In genomic region chr17:44899074-44899782, GRCh38 we compare ENCODE assay signal across 8 cellular contexts. TPM values are rescaled to one million over a fixed set of nuclear protein-coding genes. Genes with fewer than 3 reads are reported as not detected.
DNase-seq lines count a peak whose midpoint lies in the region; ATAC-seq, FAIRE-seq and TF ChIP-seq lines count a peak whose summit lies in the region.

Gene EFTUD2 (minus strand): TSS chr17:44899445. CDS start chr17:44894521, 4,924 bp downstream.

- ATAC-seq in GM19025 (IDR thresholded peaks at IDR 0.05; ENCODE audit: low read depth, unreplicated experiment), result peak; percentile 64
- peak; percentile 66 for ATAC-seq in HG03342 (IDR thresholded peaks at IDR 0.05; ENCODE audit: unreplicated experiment)

- peak; percentile 93 for FAIRE-seq in keratinocyte (lab: Jason Lieb, UNC)

- H3K9ac ChIP-seq in keratinocyte (ENCODE audit: control insufficient read depth, extremely low read depth, insufficient read depth, low read length), result peak within 1 kb of the TSS; percentile 99

- H3K27ac ChIP-seq in keratinocyte (ENCODE audit: control insufficient read depth, insufficient read depth, low read length), result peak within 1 kb of the TSS; percentile 99

- peaks cover 12% of the 10 kb centered on the region for H3K4me1 ChIP-seq in keratinocyte (ENCODE audit: control insufficient read depth, extremely low read depth, insufficient read depth, low read length)

- peak within 1 kb of the TSS; percentile 69 to 98 (median 92) for H3K4me3 ChIP-seq in keratinocyte (ENCODE audit: control insufficient read depth in 2 of 3, extremely low read depth in 1 of 3, insufficient read depth in 2 of 3, low read depth in 1 of 3, low read length in 3 of 3)

- no peaks in the 10 kb centered on the region for H4K20me1 ChIP-seq in keratinocyte (ENCODE audit: control insufficient read depth, extremely low read depth, insufficient read depth, low read length)

- no peaks in the 10 kb centered on the region for H3K27me3 ChIP-seq in keratinocyte (ENCODE audit: control insufficient read depth, extremely low read depth, insufficient read depth, low read length)

- DNase-seq in ACHN (peak; percentile 90), NCI-H460 (ENCODE audit: extremely low read depth, low read depth) (peak; percentile 86), cerebellar cortex (ENCODE audit: low spot score) (peak; percentile 87), keratinocyte (ENCODE audit: low read depth, low spot score) (peak; percentile 53)
- DNase-seq in activated CD4-positive, CD25-positive, alpha-beta regulatory T cell treated with anti-CD3 and anti-CD28 coated beads, Interleukin-2, amount 50 U/mL, for 72 hours, result peak; percentile 91
- DNase-seq in stimulated activated CD4-positive, alpha-beta T cell treated with anti-CD3 and anti-CD28 coated beads, Interleukin-15, amount 100 ng/mL, for 1 hour (ENCODE audit: low read depth in 1 of 2, low spot score in 1 of 2), result peak; percentile 87

- peak within 1 kb of the TSS; percentile 96 for H2AFZ ChIP-seq in keratinocyte (ENCODE audit: control insufficient read depth, low read length)

- peaks cover 3 to 5% of the 10 kb centered on the region in 2 experiments for H3K36me3 ChIP-seq in keratinocyte (ENCODE audit: control insufficient read depth in 2 of 2, extremely low read depth in 1 of 2, insufficient read depth in 2 of 2, low read length in 2 of 2)

- no peaks in the 10 kb centered on the region for H3K9me3 ChIP-seq in keratinocyte (ENCODE audit: control insufficient read depth, low read depth, low read length)

- in situ Hi-C loops in ACHN (cut with HindIII; ENCODE audit: low pct_ligation_motif_present, low pct_unique_long_range_greater_than_20kb, low sequenced_read_pairs), result no loop called here

- H3K4me2 ChIP-seq in keratinocyte (ENCODE audit: control insufficient read depth, extremely low read depth, insufficient read depth, low read depth, low read length), result peak within 1 kb of the TSS; percentile 98

- dilution Hi-C loops in keratinocyte (cut with MboI; ENCODE audit: extremely low pct_ligation_motif_present, low sequenced_read_pairs), result no loop called here

- no peak for TF ChIP-seq CTCF in keratinocyte (optimal IDR thresholded peaks at IDR 0.05 in 1 of 3, IDR thresholded peaks at IDR 0.05 in 1 of 3, conservative IDR thresholded peaks at IDR 0.05 in 1 of 3; ENCODE audit: extremely low read depth in 1 of 3, insufficient read depth in 2 of 3, low read length in 3 of 3)

- no peaks in the 10 kb centered on the region for H3K9me1 ChIP-seq in keratinocyte (ENCODE audit: control insufficient read depth, extremely low read depth, insufficient read depth, low read length)

- peaks cover 47% of the 10 kb centered on the region for H3K79me2 ChIP-seq in keratinocyte (ENCODE audit: control insufficient read depth, insufficient read depth, low read length)

RNA-seq across cellular contexts. Expression of gene EFTUD2, which starts in this region (rescaled TPM):
- total RNA-seq in NCI-H460 (2014; rRNA removed; shearing (Covaris generic)), result 112 and 137 TPM in 2 replicates
- polyA plus RNA-seq in NCI-H460 (2014; cell fraction: nucleus; rRNA removed), result 107 and 148 TPM in 2 replicates
- polyA plus RNA-seq in keratinocyte, result 91.5 to 160 TPM (median 153 TPM) in 3 replicates
- 103 TPM for polyA plus RNA-seq in keratinocyte (2011; ENCODE audit: low read depth)
- polyA plus RNA-seq in keratinocyte (2011; cell fraction: cytosol; rRNA removed), result 76.2 and 96.0 TPM in 2 replicates
- polyA plus RNA-seq in keratinocyte (2011; cell fraction: nucleus; rRNA removed), result 131 and 154 TPM in 2 replicates
- 43.3 and 123 TPM in 2 replicates for polyA plus RNA-seq in keratinocyte (2012; ENCODE audit: low replicate concordance)
- polyA minus RNA-seq in keratinocyte, result 182 to 299 TPM (median 222 TPM) in 3 replicates
- polyA minus RNA-seq in keratinocyte (2011; cell fraction: cytosol; rRNA and poly(A)+ RNA removed), result 67.1 TPM
- 105 and 174 TPM in 2 replicates for polyA minus RNA-seq in keratinocyte (2011; cell fraction: nucleus; rRNA and poly(A)+ RNA removed)

Comparison
In these comparisons a context has a peak if more than half of its experiments do, and no peak if none do; other contexts are left out.
1. Peak in every context shown above with its lines: DNase-seq, ATAC-seq, H3K4me3 ChIP-seq and H3K27ac ChIP-seq.